In the genomic region with DNA sequence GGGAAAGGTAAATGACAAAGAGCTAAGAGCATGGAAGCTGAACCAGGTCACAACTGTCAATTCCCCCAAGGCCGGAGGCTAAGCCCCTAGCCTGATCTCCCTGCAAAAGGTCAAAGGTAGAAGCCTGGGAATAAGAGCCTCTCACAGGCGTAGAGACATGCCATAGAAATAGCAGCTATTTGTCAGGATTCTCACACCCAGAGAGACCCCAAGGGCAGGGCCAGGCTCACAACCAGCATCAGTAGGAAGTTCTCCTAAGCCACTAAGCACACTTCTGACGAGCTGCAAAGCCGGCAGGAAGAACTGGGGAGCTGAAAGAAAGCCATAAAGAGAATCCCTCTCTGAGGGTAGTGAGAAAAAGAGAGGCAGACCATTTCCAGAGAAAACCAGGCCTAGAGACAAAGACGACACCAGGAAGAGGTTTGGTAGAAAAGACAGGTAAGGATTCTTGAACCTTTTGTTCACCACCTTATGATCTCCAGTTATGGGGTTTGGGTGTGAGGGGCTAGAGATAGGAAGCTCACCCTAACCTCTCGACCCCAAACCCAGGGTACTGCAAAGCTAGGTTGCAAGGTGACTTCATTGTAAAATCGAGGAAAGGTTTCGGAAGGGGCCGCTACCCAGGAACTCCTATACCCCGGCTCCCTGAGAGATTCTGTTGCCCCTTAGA, we compare ENCODE assay signal across 8 cellular contexts. TPM values are rescaled to one million over a fixed set of nuclear protein-coding genes. Genes with fewer than 3 reads are reported as not detected.
DNase-seq lines count a peak whose midpoint lies in the region; ATAC-seq and TF ChIP-seq lines count a peak whose summit lies in the region.

No MANE protein-coding gene starts in this region.

- peaks cover 23% of the 10 kb centered on the region; the same call in 1 of the 2 replicates for H3F3A ChIP-seq in GM23338 (replicated peaks; ENCODE audit: low read depth)

- peaks cover 20% of the 10 kb centered on the region for H4K20me1 ChIP-seq in GM23338 (replicated peaks; ENCODE audit: insufficient read depth)

- H3K4me1 Mint-ChIP-seq in GM23338 (peaks cover 26% of the 10 kb centered on the region), progenitor cell of endocrine pancreas (ENCODE audit: low read depth) (peaks cover 17% of the 10 kb centered on the region)

- H3K9me2 ChIP-seq in GM23338 (ENCODE audit: insufficient read depth), result no peaks in the 10 kb centered on the region

- H3K27me3 ChIP-seq in GM23338 (ENCODE audit: insufficient read depth), result no peaks in the 10 kb centered on the region
- H3K27me3 ChIP-seq in esophagus (ENCODE audit: control insufficient read depth in 1 of 2, insufficient read depth in 2 of 2, low read length in 2 of 2), result no peaks in the 10 kb centered on the region

- H3K9me3 Mint-ChIP-seq in GM23338 (peaks cover 6% of the 10 kb centered on the region; the same call in 2 of the 3 replicates), progenitor cell of endocrine pancreas (ENCODE audit: low read depth) (no peaks in the 10 kb centered on the region)

- DNase-seq in GM23338 (ENCODE audit: low spot score), result no peak
- DNase-seq in RKO (ENCODE audit: low spot score), result peak; percentile 40
- DNase-seq in progenitor cell of endocrine pancreas (ENCODE audit: low spot score, unreplicated experiment), result no peak
- no peak for DNase-seq in NCI-H345 treated with DMSO at 0.1 percent for 48 hours (lab: John Stamatoyannopoulos, UW; ENCODE audit: unreplicated experiment)
- DNase-seq in AG08395 (ENCODE audit: low spot score), result no peak
- no peak for DNase-seq in foreskin melanocyte

- H3K4me3 Mint-ChIP-seq in GM23338 (peak overlapping the region; percentile 84), progenitor cell of endocrine pancreas (ENCODE audit: low read depth) (peak overlapping the region; percentile 83)

- H3K27ac Mint-ChIP-seq in GM23338, result peak overlapping the region; percentile 93
- H3K27ac Mint-ChIP-seq in progenitor cell of endocrine pancreas, result peak overlapping the region; percentile 96

- ATAC-seq in GM23338, result no peak
- no peak for ATAC-seq in HG03571 (IDR thresholded peaks at IDR 0.05; ENCODE audit: unreplicated experiment)

- peaks cover 12% of the 10 kb centered on the region for H3K4me1 ChIP-seq in GM23338 (ENCODE audit: insufficient read depth)
- peaks cover 0 to 2% of the 10 kb centered on the region in 2 donors for H3K4me1 ChIP-seq in esophagus (ENCODE audit: control insufficient read depth in 2 of 2, insufficient read depth in 2 of 2, low read length in 1 of 2)

- H3K27ac ChIP-seq in GM23338 (ENCODE audit: low read depth) (peak overlapping the region; percentile 93), esophagus (ENCODE audit: low read depth in 2 of 2, low read length in 1 of 2) (peak overlapping the region; percentile 78 to 80)

- H3K9me3 ChIP-seq in esophagus (ENCODE audit: control insufficient read depth in 2 of 2, insufficient read depth in 1 of 2, low read depth in 1 of 2, low read length in 1 of 2), result no peaks in the 10 kb centered on the region

- H3K79me2 ChIP-seq in GM23338 (replicated peaks; ENCODE audit: insufficient read depth), result peaks cover 35% of the 10 kb centered on the region

- peak overlapping the region; percentile 100 for H3K4me3 ChIP-seq in GM23338
- peak overlapping the region; percentile 80 to 83 for H3K4me3 ChIP-seq in esophagus (ENCODE audit: low read depth in 1 of 2, low read length in 2 of 2)

- H3K36me3 ChIP-seq in GM23338 (ENCODE audit: insufficient read depth), result peaks cover 33% of the 10 kb centered on the region
- peaks cover 2 to 11% of the 10 kb centered on the region in 2 donors for H3K36me3 ChIP-seq in esophagus (ENCODE audit: control insufficient read depth in 2 of 2, insufficient read depth in 2 of 2, low read length in 1 of 2)

- H3K27me3 Mint-ChIP-seq in GM23338 (ENCODE audit: insufficient read depth, low read depth, poor library complexity), result peaks cover 15% of the 10 kb centered on the region
- no peaks in the 10 kb centered on the region for H3K27me3 Mint-ChIP-seq in progenitor cell of endocrine pancreas

- peaks cover 56% of the 10 kb centered on the region for H3K36me3 Mint-ChIP-seq in GM23338 (ENCODE audit: low read depth)
- H3K36me3 Mint-ChIP-seq in progenitor cell of endocrine pancreas (ENCODE audit: insufficient read depth), result peaks cover 9% of the 10 kb centered on the region

- peak overlapping the region; percentile 97 for H3K4me2 ChIP-seq in GM23338

- TF ChIP-seq CTCF in GM23338 (conservative IDR thresholded peaks at IDR 0.05; ENCODE audit: low read depth in 2 of 2), result no peak
- no peak for TF ChIP-seq CTCF in progenitor cell of endocrine pancreas (IDR thresholded peaks at IDR 0.05; ENCODE audit: unreplicated experiment)

- H2AFZ ChIP-seq in GM23338, result 0 out of 2 replicates have a peak overlapping the region, but pooled peaks have one; percentile 57

- WGBS in esophagus, 2 donors, result 8 to 9% methylated on average over 10 of the region's 10 CpGs

TF ChIP-seq in GM23338, 12 proteins besides CTCF, POLR2A, EP300 and RAD21:
- TF ChIP-seq ZNF331 (CRISPR knock-in tag; IDR thresholded peaks at IDR 0.05; ENCODE audit: low read depth) (no peak), EZH2 (IDR thresholded peaks at IDR 0.05; ENCODE audit: low read depth, unreplicated experiment) (no peak), CREB1 (CRISPR knock-in tag; IDR thresholded peaks at IDR 0.05; ENCODE audit: low read depth) (no peak)
- TF ChIP-seq, protein P1, sequence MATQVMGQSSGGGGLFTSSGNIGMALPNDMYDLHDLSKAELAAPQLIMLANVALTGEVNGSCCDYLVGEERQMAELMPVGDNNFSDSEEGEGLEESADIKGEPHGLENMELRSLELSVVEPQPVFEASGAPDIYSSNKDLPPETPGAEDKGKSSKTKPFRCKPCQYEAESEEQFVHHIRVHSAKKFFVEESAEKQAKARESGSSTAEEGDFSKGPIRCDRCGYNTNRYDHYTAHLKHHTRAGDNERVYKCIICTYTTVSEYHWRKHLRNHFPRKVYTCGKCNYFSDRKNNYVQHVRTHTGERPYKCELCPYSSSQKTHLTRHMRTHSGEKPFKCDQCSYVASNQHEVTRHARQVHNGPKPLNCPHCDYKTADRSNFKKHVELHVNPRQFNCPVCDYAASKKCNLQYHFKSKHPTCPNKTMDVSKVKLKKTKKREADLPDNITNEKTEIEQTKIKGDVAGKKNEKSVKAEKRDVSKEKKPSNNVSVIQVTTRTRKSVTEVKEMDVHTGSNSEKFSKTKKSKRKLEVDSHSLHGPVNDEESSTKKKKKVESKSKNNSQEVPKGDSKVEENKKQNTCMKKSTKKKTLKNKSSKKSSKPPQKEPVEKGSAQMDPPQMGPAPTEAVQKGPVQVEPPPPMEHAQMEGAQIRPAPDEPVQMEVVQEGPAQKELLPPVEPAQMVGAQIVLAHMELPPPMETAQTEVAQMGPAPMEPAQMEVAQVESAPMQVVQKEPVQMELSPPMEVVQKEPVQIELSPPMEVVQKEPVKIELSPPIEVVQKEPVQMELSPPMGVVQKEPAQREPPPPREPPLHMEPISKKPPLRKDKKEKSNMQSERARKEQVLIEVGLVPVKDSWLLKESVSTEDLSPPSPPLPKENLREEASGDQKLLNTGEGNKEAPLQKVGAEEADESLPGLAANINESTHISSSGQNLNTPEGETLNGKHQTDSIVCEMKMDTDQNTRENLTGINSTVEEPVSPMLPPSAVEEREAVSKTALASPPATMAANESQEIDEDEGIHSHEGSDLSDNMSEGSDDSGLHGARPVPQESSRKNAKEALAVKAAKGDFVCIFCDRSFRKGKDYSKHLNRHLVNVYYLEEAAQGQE (IDR thresholded peaks at IDR 0.05; ENCODE audit: unreplicated experiment), result no peak

RNA-seq across cellular contexts. Expression of a gene that starts 1.0 kb away (rescaled TPM):
- 40.4 and 44.5 TPM in 2 replicates for total RNA-seq in GM23338 (2014; rRNA removed; shearing (Covaris generic))
- 52.1 and 68.3 TPM in 2 replicates for polyA plus RNA-seq in GM23338 (2016; fragmentation: Nextera tagmentation; extraction: Ambion mirVana)
- 10 to 100 TPM; 21.4 to 31.4 TPM for polyA plus RNA-seq in esophagus
- total RNA-seq in progenitor cell of endocrine pancreas, result 202 and 207 TPM in 2 replicates

RNA-seq across cellular contexts. Expression of a gene that starts 30.1 kb away (rescaled TPM):
- 1,092 and 1,271 TPM in 2 replicates for total RNA-seq in GM23338 (2014; rRNA removed; shearing (Covaris generic))
- polyA plus RNA-seq in GM23338 (2016; fragmentation: Nextera tagmentation; extraction: Ambion mirVana) (1,545 and 1,548 TPM in 2 replicates), esophagus (1,000 to 10,000 TPM; 1,769 to 2,908 TPM)
- 1,155 and 1,178 TPM in 2 replicates for total RNA-seq in progenitor cell of endocrine pancreas

RNA-seq across cellular contexts. Expression of a gene that starts 33.5 kb away (rescaled TPM):
- 68.2 and 77.1 TPM in 2 replicates for total RNA-seq in GM23338 (2014; rRNA removed; shearing (Covaris generic))
- 14.8 and 15.3 TPM in 2 replicates for polyA plus RNA-seq in GM23338 (2016; fragmentation: Nextera tagmentation; extraction: Ambion mirVana)
- 10 to 100 TPM in 1 of 2 donors, 1 to 10 TPM in 1; 7.9 to 17.5 TPM for polyA plus RNA-seq in esophagus
- total RNA-seq in progenitor cell of endocrine pancreas, result 50.0 and 50.8 TPM in 2 replicates

RNA-seq across cellular contexts. Expression of a gene that starts 35.9 kb away (rescaled TPM):
- total RNA-seq in GM23338 (2014; rRNA removed; shearing (Covaris generic)), result 96.9 and 103 TPM in 2 replicates
- polyA plus RNA-seq in GM23338 (2016; fragmentation: Nextera tagmentation; extraction: Ambion mirVana), result 164 and 170 TPM in 2 replicates
- polyA plus RNA-seq in esophagus, result 10 to 100 TPM; 57.3 to 57.7 TPM
- total RNA-seq in progenitor cell of endocrine pancreas, result 169 and 172 TPM in 2 replicates

RNA-seq across cellular contexts. Expression of a gene that starts 35.9 kb away (rescaled TPM):
- total RNA-seq in GM23338 (2014; rRNA removed; shearing (Covaris generic)), result 25.5 and 31.6 TPM in 2 replicates
- polyA plus RNA-seq in GM23338 (2016; fragmentation: Nextera tagmentation; extraction: Ambion mirVana), result 24.9 and 27.8 TPM in 2 replicates
- 10 to 100 TPM; 10.2 to 19.1 TPM for polyA plus RNA-seq in esophagus
- 37.9 and 40.5 TPM in 2 replicates for total RNA-seq in progenitor cell of endocrine pancreas
